ENCODE assay signal across 12 cellular contexts in genomic region chr1:52635321-52636089, GRCh38.
A peak's percentile ranks its signal among the peaks of the same experiment; 100 is the strongest.
DNase-seq lines count a peak whose midpoint lies in the region; ATAC-seq and TF ChIP-seq lines count a peak whose summit lies in the region.
"Had no signal": no experiment of that assay in that cellular context is flagged by ENCODE, and none has a peak within 500 bp of the region (broad histone marks: within the 10 kb centered on the region; RNA-seq: fewer than 3 reads in every experiment).

No MANE protein-coding gene starts in this region.

- peak overlapping the region; percentile 89 for H3K4me3 Mint-ChIP-seq in central memory CD8-positive, alpha-beta T cell

- peak overlapping the region in 8 of 11 experiments; percentile 44 to 97 (median 66); a peak in 14 of 22 replicates for H3K9ac ChIP-seq in BLaER1 treated with 17β-estradiol and CSF1 and Interleukin-3, amounts not matched to agents 10 nM and 100 nM

- H3K27me3 Mint-ChIP-seq in central memory CD8-positive, alpha-beta T cell = no peaks in the 10 kb centered on the region

- H3F3A ChIP-seq in DOHH2 (ENCODE audit: control insufficient read depth, insufficient read depth) = peaks cover 17% of the 10 kb centered on the region

- peaks cover 42 to 95% (median 93%) of the 10 kb centered on the region in 10 experiments for H3K4me1 ChIP-seq in BLaER1 treated with 17β-estradiol and CSF1 and Interleukin-3, amounts not matched to agents 10 nM and 100 nM
- peaks cover 73% of the 10 kb centered on the region for H3K4me1 ChIP-seq in DOHH2 (ENCODE audit: control insufficient read depth, low read length)

- peaks cover 31% of the 10 kb centered on the region for H3K36me3 Mint-ChIP-seq in central memory CD8-positive, alpha-beta T cell (ENCODE audit: insufficient read depth)

- DNase-seq in RPMI8226 = peak; percentile 37
- no peak for DNase-seq in central memory CD8-positive, alpha-beta T cell (ENCODE audit: low spot score in 2 of 2)
- DNase-seq: central memory CD4-positive, alpha-beta T cell; left ventricle myocardium inferior; NCI-H345; testis had no signal

- no peak for TF ChIP-seq CTCF in DOHH2 (IDR thresholded peaks at IDR 0.05; ENCODE audit: low read depth, low read length, poor library complexity, severe bottlenecking)

- no peaks in the 10 kb centered on the region for H3K9me2 ChIP-seq in DOHH2 (replicated peaks; ENCODE audit: control insufficient read depth, low read length)

- no peaks in the 10 kb centered on the region for H3K79me2 ChIP-seq in DOHH2 (ENCODE audit: control insufficient read depth, low read length)

- H3K27me3 ChIP-seq in BLaER1 treated with 17β-estradiol and CSF1 and Interleukin-3, amounts not matched to agents 10 nM and 100 nM = peaks cover 0 to 24% (median 0%) of the 10 kb centered on the region in 11 experiments; a peak in 5 of 22 replicates
- peaks cover 18% of the 10 kb centered on the region for H3K27me3 ChIP-seq in DOHH2 (ENCODE audit: control insufficient read depth, low read length)
- H3K27me3 ChIP-seq: testis had no signal

- peaks cover 0 to 16% (median 8%) of the 10 kb centered on the region in 11 experiments; a peak in 7 of 22 replicates for H3K36me3 ChIP-seq in BLaER1 treated with 17β-estradiol and CSF1 and Interleukin-3, amounts not matched to agents 10 nM and 100 nM
- H3K36me3 ChIP-seq in DOHH2 (ENCODE audit: control insufficient read depth, low read length) = no peaks in the 10 kb centered on the region; the same call in 1 of the 2 replicates
- H3K36me3 ChIP-seq: left ventricle myocardium inferior had no signal

- H3K4me2 ChIP-seq in BLaER1 treated with 17β-estradiol and CSF1 and Interleukin-3, amounts not matched to agents 10 nM and 100 nM = peak overlapping the region in 10 of 11 experiments; percentile 14 to 96 (median 86); a peak in 18 of 22 replicates
- peak overlapping the region; percentile 25; the same call in 1 of the 2 replicates for H3K4me2 ChIP-seq in DOHH2 (ENCODE audit: low read length)

- no peaks in the 10 kb centered on the region for H3K9me3 Mint-ChIP-seq in central memory CD8-positive, alpha-beta T cell

- ATAC-seq in central memory CD8-positive, alpha-beta T cell (replicated peaks; ENCODE audit: extremely low read depth, poor library complexity, severe bottlenecking) = no peak
- ATAC-seq in GM18858 (IDR thresholded peaks at IDR 0.05; ENCODE audit: unreplicated experiment) (no peak), HG02973 (IDR thresholded peaks at IDR 0.05; ENCODE audit: unreplicated experiment) (no peak), GM19395 (IDR thresholded peaks at IDR 0.05; ENCODE audit: unreplicated experiment) (no peak), HG03095 (IDR thresholded peaks at IDR 0.05; ENCODE audit: unreplicated experiment) (no peak)

- no peaks in the 10 kb centered on the region for H4K20me1 ChIP-seq in BLaER1 treated with 17β-estradiol and CSF1 and Interleukin-3, amounts not matched to agents 10 nM and 100 nM
- no peaks in the 10 kb centered on the region for H4K20me1 ChIP-seq in DOHH2 (ENCODE audit: control insufficient read depth, insufficient read depth, low read depth, low read length)

- peaks cover 74% of the 10 kb centered on the region for H3K4me1 Mint-ChIP-seq in central memory CD8-positive, alpha-beta T cell

- H3K9me3 ChIP-seq in BLaER1 treated with 17β-estradiol and CSF1 and Interleukin-3, amounts not matched to agents 10 nM and 100 nM (replicated peaks in 1 of 11) = peaks cover 0 to 18% (median 0%) of the 10 kb centered on the region in 11 experiments; a peak in 1 of 22 replicates
- no peaks in the 10 kb centered on the region for H3K9me3 ChIP-seq in DOHH2 (ENCODE audit: control insufficient read depth, insufficient read depth, low read length)
- H3K9me3 ChIP-seq: left ventricle myocardium inferior, testis had no signal

- H3K27ac Mint-ChIP-seq in central memory CD8-positive, alpha-beta T cell (ENCODE audit: low read depth) = peak overlapping the region; percentile 98

- peak overlapping the region in 2 of 10 experiments; percentile 9 to 10; a peak in 2 of 20 replicates for H3K4me3 ChIP-seq in BLaER1 treated with 17β-estradiol and CSF1 and Interleukin-3, amounts not matched to agents 10 nM and 100 nM
- 0 out of 2 replicates have a peak overlapping the region, but pooled peaks have one; percentile 0 for H3K4me3 ChIP-seq in DOHH2 (ENCODE audit: low read length)
- H3K4me3 ChIP-seq: left ventricle myocardium inferior, testis had no signal

- peak overlapping the region in 9 of 11 experiments; percentile 87 to 99 (median 97); a peak in 18 of 22 replicates for H3K27ac ChIP-seq in BLaER1 treated with 17β-estradiol and CSF1 and Interleukin-3, amounts not matched to agents 10 nM and 100 nM
- peak overlapping the region; percentile 95 for H3K27ac ChIP-seq in DOHH2 (ENCODE audit: low read depth, low read length)
- H3K27ac ChIP-seq: left ventricle myocardium inferior, testis had no signal
